ENCODE assay signal across 9 cellular contexts in the genomic region with DNA sequence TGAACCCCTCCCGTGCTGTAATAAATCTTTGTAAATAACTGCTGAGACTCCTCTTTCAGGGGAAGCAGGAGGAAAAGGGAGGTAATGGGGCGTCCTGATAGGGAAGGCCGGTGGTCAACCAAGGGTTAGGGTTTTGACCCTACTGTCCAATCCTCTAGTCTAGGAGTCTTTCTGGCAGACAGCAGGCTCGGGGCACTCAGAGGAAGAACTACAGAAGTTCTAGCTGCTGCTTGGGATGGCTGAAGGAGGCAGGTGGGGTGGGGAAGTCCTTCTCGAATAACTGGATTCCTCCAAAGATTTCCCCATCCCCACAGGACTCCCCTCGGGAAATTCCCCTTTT. TPM values are rescaled to one million over a fixed set of nuclear protein-coding genes. Genes with fewer than 3 reads are reported as not detected.
DNase-seq lines count a peak whose midpoint lies in the region; ATAC-seq, FAIRE-seq and TF ChIP-seq lines count a peak whose summit lies in the region.
"Had no signal": no experiment of that assay in that cellular context is flagged by ENCODE, and none has a peak within 500 bp of the region (broad histone marks: within the 10 kb centered on the region; RNA-seq: fewer than 3 reads in every experiment).

No MANE protein-coding gene starts in this region.

- POLR2A ChIA-PET in activated naive CD8-positive, alpha-beta T cell treated with anti-CD3 and anti-CD28 coated beads, Interleukin-2, amount 10 ng/mL, durations not matched to agents 7 days and 5 days (lab: Charles Lee) = interaction anchor here (0.6 kb wide), 1 partner anchor 295 kb away, joined by 3 read pairs; no protein-coding TSS in a partner anchor

- H3K27me3 Mint-ChIP-seq in activated naive CD8-positive, alpha-beta T cell treated with anti-CD3 and anti-CD28 coated beads, Interleukin-2, amount 10 ng/mL, durations not matched to agents 7 days and 5 days = peaks cover 3% of the 10 kb centered on the region
- peaks cover 5% of the 10 kb centered on the region for H3K27me3 Mint-ChIP-seq in type B pancreatic cell

- peaks cover 5 to 43% (median 29%) of the 10 kb centered on the region in 4 donors for H3K4me1 ChIP-seq in liver (ENCODE audit: control insufficient read depth in 4 of 4, insufficient read depth in 4 of 4, low read length in 3 of 4)

- peak overlapping the region; percentile 84 to 90 for H3K9ac ChIP-seq in liver (ENCODE audit: low read depth in 1 of 2, low read length in 2 of 2)

- TF ChIP-seq POLR2A in H54 (IDR thresholded peaks at IDR 0.05; ENCODE audit: low read depth, low read length) = no peak

- DNase-seq in GM06990 (ENCODE audit: extremely low read depth, insufficient read length) (no peak), type B pancreatic cell (ENCODE audit: extremely low spot score, unreplicated experiment) (no peak), H54 (ENCODE audit: insufficient read length, low spot score) (no peak), Ammon's horn (ENCODE audit: low spot score) (no peak), cortex of kidney (lab: John Stamatoyannopoulos, UW) (no peak)
- DNase-seq in activated naive CD8-positive, alpha-beta T cell treated with anti-CD3 and anti-CD28 coated beads, Interleukin-2, amount 10 ng/mL, durations not matched to agents 7 days and 5 days = no peak

- H3K9me3 ChIP-seq in liver (ENCODE audit: control insufficient read depth in 4 of 4, low read length in 3 of 4) = no peaks in the 10 kb centered on the region

- peak overlapping the region; percentile 81 for H3K27ac Mint-ChIP-seq in activated naive CD8-positive, alpha-beta T cell treated with anti-CD3 and anti-CD28 coated beads, Interleukin-2, amount 10 ng/mL, durations not matched to agents 7 days and 5 days
- H3K27ac Mint-ChIP-seq in type B pancreatic cell = no peak overlapping the region

- H3K4me1 Mint-ChIP-seq in activated naive CD8-positive, alpha-beta T cell treated with anti-CD3 and anti-CD28 coated beads, Interleukin-2, amount 10 ng/mL, durations not matched to agents 7 days and 5 days = peaks cover 50% of the 10 kb centered on the region
- H3K4me1 Mint-ChIP-seq in type B pancreatic cell (ENCODE audit: unreplicated experiment) = peaks cover 29% of the 10 kb centered on the region

- no peak for TF ChIP-seq RAD21 in liver (IDR thresholded peaks at IDR 0.05)

- TF ChIP-seq CTCF in GM06990 (IDR thresholded peaks at IDR 0.05; ENCODE audit: insufficient read depth, low read length, poor library complexity, severe bottlenecking) (no peak), liver (IDR thresholded peaks at IDR 0.05; ENCODE audit: low read depth, low read length, missing input control) (no peak), type B pancreatic cell (conservative IDR thresholded peaks at IDR 0.05) (no peak)

- peak overlapping the region; percentile 96 for H3K4me3 Mint-ChIP-seq in activated naive CD8-positive, alpha-beta T cell treated with anti-CD3 and anti-CD28 coated beads, Interleukin-2, amount 10 ng/mL, durations not matched to agents 7 days and 5 days
- H3K4me3 Mint-ChIP-seq in type B pancreatic cell = peak overlapping the region; percentile 91

- H3K27me3 ChIP-seq in GM06990 (replicated peaks; ENCODE audit: control insufficient read depth, insufficient read depth, low read length) = no peaks in the 10 kb centered on the region
- H3K27me3 ChIP-seq in liver (ENCODE audit: control insufficient read depth in 4 of 4, insufficient read depth in 4 of 4, low read length in 3 of 4) = no peaks in the 10 kb centered on the region

- H3K4me3 ChIP-seq in GM06990 (replicated peaks; ENCODE audit: low read depth, low read length) = peak overlapping the region; percentile 79
- H3K4me3 ChIP-seq in liver (ENCODE audit: low read depth in 1 of 3, low read length in 3 of 3) = peak overlapping the region; percentile 24 to 70 (median 65)

- H3K36me3 ChIP-seq in GM06990 (ENCODE audit: control insufficient read depth, insufficient read depth, low read length) = no peaks in the 10 kb centered on the region
- no peaks in the 10 kb centered on the region for H3K36me3 ChIP-seq in liver (ENCODE audit: control insufficient read depth in 4 of 4, insufficient read depth in 3 of 4, low read depth in 1 of 4, low read length in 3 of 4)

- peak overlapping the region; percentile 80 to 84 for H3K27ac ChIP-seq in liver (ENCODE audit: low read depth in 1 of 2, low read length in 2 of 2)

- FAIRE-seq in H54 (lab: Jason Lieb, UNC) = no peak

- 33% methylated on average over 6 of the region's 6 CpGs for WGBS in liver

- H3K36me3 Mint-ChIP-seq in activated naive CD8-positive, alpha-beta T cell treated with anti-CD3 and anti-CD28 coated beads, Interleukin-2, amount 10 ng/mL, durations not matched to agents 7 days and 5 days = peaks cover 2% of the 10 kb centered on the region
- H3K36me3 Mint-ChIP-seq in type B pancreatic cell = no peaks in the 10 kb centered on the region

- peak; percentile 10 for ATAC-seq in HG02870 (IDR thresholded peaks at IDR 0.05; ENCODE audit: unreplicated experiment)
- peak; percentile 11 for ATAC-seq in activated naive CD8-positive, alpha-beta T cell treated with anti-CD3 and anti-CD28 coated beads, Interleukin-2, amount 10 ng/mL, durations not matched to agents 7 days and 5 days (ENCODE audit: low read depth)

- no peaks in the 10 kb centered on the region for H3K9me3 Mint-ChIP-seq in activated naive CD8-positive, alpha-beta T cell treated with anti-CD3 and anti-CD28 coated beads, Interleukin-2, amount 10 ng/mL, durations not matched to agents 7 days and 5 days
- H3K9me3 Mint-ChIP-seq in type B pancreatic cell = no peaks in the 10 kb centered on the region

TF ChIP-seq in liver, 16 proteins besides CTCF, POLR2A, EP300 and RAD21 (continues in another document):
- TF ChIP-seq YY1 (IDR thresholded peaks at IDR 0.05) (no peak), HNF4A (conservative IDR thresholded peaks at IDR 0.05) (no peak), FOXA1 (IDR thresholded peaks at IDR 0.05) (no peak), SP1 (IDR thresholded peaks at IDR 0.05) (no peak), RXRA (IDR thresholded peaks at IDR 0.05) (no peak), GABPA (IDR thresholded peaks at IDR 0.05 in 1 of 2, conservative IDR thresholded peaks at IDR 0.05 in 1 of 2) (no peak), EGR1 (IDR thresholded peaks at IDR 0.05; ENCODE audit: low read depth in 2 of 2) (no peak)
- TF ChIP-seq, protein P1, sequence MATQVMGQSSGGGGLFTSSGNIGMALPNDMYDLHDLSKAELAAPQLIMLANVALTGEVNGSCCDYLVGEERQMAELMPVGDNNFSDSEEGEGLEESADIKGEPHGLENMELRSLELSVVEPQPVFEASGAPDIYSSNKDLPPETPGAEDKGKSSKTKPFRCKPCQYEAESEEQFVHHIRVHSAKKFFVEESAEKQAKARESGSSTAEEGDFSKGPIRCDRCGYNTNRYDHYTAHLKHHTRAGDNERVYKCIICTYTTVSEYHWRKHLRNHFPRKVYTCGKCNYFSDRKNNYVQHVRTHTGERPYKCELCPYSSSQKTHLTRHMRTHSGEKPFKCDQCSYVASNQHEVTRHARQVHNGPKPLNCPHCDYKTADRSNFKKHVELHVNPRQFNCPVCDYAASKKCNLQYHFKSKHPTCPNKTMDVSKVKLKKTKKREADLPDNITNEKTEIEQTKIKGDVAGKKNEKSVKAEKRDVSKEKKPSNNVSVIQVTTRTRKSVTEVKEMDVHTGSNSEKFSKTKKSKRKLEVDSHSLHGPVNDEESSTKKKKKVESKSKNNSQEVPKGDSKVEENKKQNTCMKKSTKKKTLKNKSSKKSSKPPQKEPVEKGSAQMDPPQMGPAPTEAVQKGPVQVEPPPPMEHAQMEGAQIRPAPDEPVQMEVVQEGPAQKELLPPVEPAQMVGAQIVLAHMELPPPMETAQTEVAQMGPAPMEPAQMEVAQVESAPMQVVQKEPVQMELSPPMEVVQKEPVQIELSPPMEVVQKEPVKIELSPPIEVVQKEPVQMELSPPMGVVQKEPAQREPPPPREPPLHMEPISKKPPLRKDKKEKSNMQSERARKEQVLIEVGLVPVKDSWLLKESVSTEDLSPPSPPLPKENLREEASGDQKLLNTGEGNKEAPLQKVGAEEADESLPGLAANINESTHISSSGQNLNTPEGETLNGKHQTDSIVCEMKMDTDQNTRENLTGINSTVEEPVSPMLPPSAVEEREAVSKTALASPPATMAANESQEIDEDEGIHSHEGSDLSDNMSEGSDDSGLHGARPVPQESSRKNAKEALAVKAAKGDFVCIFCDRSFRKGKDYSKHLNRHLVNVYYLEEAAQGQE (IDR thresholded peaks at IDR 0.05) = no peak

RNA-seq across cellular contexts. Expression of a gene that starts 0.4 kb away (rescaled TPM):
- total RNA-seq in activated naive CD8-positive, alpha-beta T cell treated with anti-CD3 and anti-CD28 coated beads, Interleukin-2, amount 10 ng/mL, durations not matched to agents 7 days and 5 days = 10 to 100 TPM; 96.3 to 96.5 TPM
- total RNA-seq in liver (10 to 100 TPM; 20.4 to 26.0 TPM), type B pancreatic cell (ENCODE audit: low replicate concordance) (52.0 and 62.0 TPM in 2 replicates)
- polyA plus RNA-seq in liver = 10 to 100 TPM; 15.0 to 34.0 TPM

RNA-seq across cellular contexts. Expression of a gene that starts 9.8 kb away (rescaled TPM):
- total RNA-seq in activated naive CD8-positive, alpha-beta T cell treated with anti-CD3 and anti-CD28 coated beads, Interleukin-2, amount 10 ng/mL, durations not matched to agents 7 days and 5 days = not detected
- under 1 TPM in 1 of 2 donors, not detected in 1; 0.14 TPM for total RNA-seq in liver
- polyA plus RNA-seq in liver = not detected
- 1.8 and 3.7 TPM in 2 replicates for total RNA-seq in type B pancreatic cell (ENCODE audit: low replicate concordance)

RNA-seq across cellular contexts. Expression of a gene that starts 28.6 kb away (rescaled TPM):
- 1 to 10 TPM; 2.7 to 3.2 TPM for total RNA-seq in activated naive CD8-positive, alpha-beta T cell treated with anti-CD3 and anti-CD28 coated beads, Interleukin-2, amount 10 ng/mL, durations not matched to agents 7 days and 5 days
- under 1 TPM; 0.14 to 0.67 TPM for total RNA-seq in liver
- under 1 TPM in 1 of 2 donors, not detected in 1; 0.22 TPM for polyA plus RNA-seq in liver
- total RNA-seq in type B pancreatic cell (ENCODE audit: low replicate concordance) = 1.5 and 2.4 TPM in 2 replicates

RNA-seq across cellular contexts. Expression of a gene that starts 28.8 kb away (rescaled TPM):
- not detected for total RNA-seq in activated naive CD8-positive, alpha-beta T cell treated with anti-CD3 and anti-CD28 coated beads, Interleukin-2, amount 10 ng/mL, durations not matched to agents 7 days and 5 days
- total RNA-seq in liver (not detected), type B pancreatic cell (ENCODE audit: low replicate concordance) (not detected in 2 replicates)
- not detected for polyA plus RNA-seq in liver
- total RNA-seq: RPMI7951 had no signal

RNA-seq across cellular contexts. Expression of a gene that starts 31.7 kb away (rescaled TPM):
- total RNA-seq in activated naive CD8-positive, alpha-beta T cell treated with anti-CD3 and anti-CD28 coated beads, Interleukin-2, amount 10 ng/mL, durations not matched to agents 7 days and 5 days = not detected
- total RNA-seq in liver (1 to 10 TPM in 1 of 2 donors, not detected in 1; 8.6 TPM), type B pancreatic cell (ENCODE audit: low replicate concordance) (3.3 and 5.4 TPM in 2 replicates)
- under 1 TPM; 0.20 to 0.26 TPM for polyA plus RNA-seq in liver
- total RNA-seq: RPMI7951 had no signal
